In genomic region chr10:3780766-3781457, GRCh38 we compare ENCODE assay signal across 9 cellular contexts. TPM values are rescaled to one million over a fixed set of nuclear protein-coding genes. Genes with fewer than 3 reads are reported as not detected.
DNase-seq lines count a peak whose midpoint lies in the region; ATAC-seq, FAIRE-seq and TF ChIP-seq lines count a peak whose summit lies in the region.
"Had no signal": no experiment of that assay in that cellular context is flagged by ENCODE, and none has a peak within 500 bp of the region (broad histone marks: within the 10 kb centered on the region; RNA-seq: fewer than 3 reads in every experiment).

No MANE protein-coding gene starts in this region.

- intact Hi-C loops in naive thymus-derived CD4-positive, alpha-beta T cell (cut with micrococcal nuclease): loop anchor here in 1 of 2 donors (5.0 to 10.0 kb wide), 2 partner anchors 554 to 874 kb away; no protein-coding TSS in a partner anchor

- H3K9ac ChIP-seq in OCI-LY1 (ENCODE audit: low read length): no peak overlapping the region

- H3F3A ChIP-seq in OCI-LY1 (ENCODE audit: insufficient read depth, low read length): no peaks in the 10 kb centered on the region

- peak overlapping the region; percentile 90 for H3K4me3 ChIP-seq in AG09309 (ENCODE audit: control insufficient read depth, low read depth, low read length)
- no peak overlapping the region for H3K4me3 ChIP-seq in OCI-LY1 (ENCODE audit: low read depth, low read length, poor library complexity, severe bottlenecking)
- peak overlapping the region; percentile 92 for H3K4me3 ChIP-seq in naive thymus-derived CD4-positive, alpha-beta T cell (ENCODE audit: low read length)

- POLR2A ChIA-PET in naive thymus-derived CD4-positive, alpha-beta T cell (lab: Charles Lee): interaction anchor here (0.9 to 6.6 kb wide), 5 partner anchors 11 to 191 kb away, joined by 3 to 401 read pairs (median 16); no protein-coding TSS in a partner anchor

- H3K36me3 Mint-ChIP-seq in naive thymus-derived CD4-positive, alpha-beta T cell: peaks cover 24 to 70% (median 32%) of the 10 kb centered on the region in 5 donors

- no peaks in the 10 kb centered on the region for H3K9me2 ChIP-seq in OCI-LY1 (ENCODE audit: low read depth, low read length)

- peaks cover 0 to 12% (median 0%) of the 10 kb centered on the region in 5 donors for H3K27me3 Mint-ChIP-seq in naive thymus-derived CD4-positive, alpha-beta T cell

- peak overlapping the region; percentile 95; the same call in 1 of the 2 replicates for H3K4me2 ChIP-seq in OCI-LY1 (ENCODE audit: low read length)

- H3K27ac Mint-ChIP-seq in naive thymus-derived CD4-positive, alpha-beta T cell: peak overlapping the region; percentile 23 to 99 (median 99)

- no peak for DNase-seq in AG09309 (ENCODE audit: low read depth)
- DNase-seq in dermis microvascular lymphatic vessel endothelial cell (ENCODE audit: low read depth in 2 of 2): peak; percentile 21 to 34
- no peak for DNase-seq in naive thymus-derived CD4-positive, alpha-beta T cell
- no peak for DNase-seq in NCI-H82 (lab: John Stamatoyannopoulos, UW)
- DNase-seq in Ammon's horn (ENCODE audit: low spot score): no peak
- no peak for DNase-seq in GM12891 (ENCODE audit: insufficient read length, low spot score)

- H3K4me1 ChIP-seq in OCI-LY1 (ENCODE audit: insufficient read depth, low read length, severe bottlenecking): peaks cover 25% of the 10 kb centered on the region
- H3K4me1 ChIP-seq in naive thymus-derived CD4-positive, alpha-beta T cell (ENCODE audit: control insufficient read depth in 2 of 2, insufficient read depth in 2 of 2, low read length in 2 of 2): peaks cover 60% of the 10 kb centered on the region in 2 donors

- peaks cover 0 to 10% (median 0%) of the 10 kb centered on the region in 11 donors for H3K9me3 Mint-ChIP-seq in naive thymus-derived CD4-positive, alpha-beta T cell

- no peaks in the 10 kb centered on the region for H4K20me1 ChIP-seq in OCI-LY1 (ENCODE audit: insufficient read depth, low read length)

- TF ChIP-seq CTCF in AG09309 (IDR thresholded peaks at IDR 0.05; ENCODE audit: control insufficient read depth, insufficient read depth, low read depth, low read length, missing control alignments): no peak
- TF ChIP-seq CTCF in OCI-LY1 (IDR thresholded peaks at IDR 0.05; ENCODE audit: low read length): no peak

- no peak overlapping the region for H2AFZ ChIP-seq in OCI-LY1 (ENCODE audit: low read length)

- no peak; the same call in 1 of the 2 replicates for TF ChIP-seq POLR2A in GM12891 (IDR thresholded peaks at IDR 0.05; ENCODE audit: low read depth, low read length)

- H3K27ac ChIP-seq in OCI-LY1 (ENCODE audit: low read depth, low read length, poor library complexity, severe bottlenecking): no peak overlapping the region
- H3K27ac ChIP-seq in naive thymus-derived CD4-positive, alpha-beta T cell (ENCODE audit: low read depth, low read length): peak overlapping the region; percentile 95

- CTCF ChIA-PET in naive thymus-derived CD4-positive, alpha-beta T cell (lab: Charles Lee): interaction anchor here (0.6 to 0.7 kb wide), 2 partner anchors 24 to 45 kb away, joined by 3 read pairs; no protein-coding TSS in a partner anchor

- no peaks in the 10 kb centered on the region for H3K9me3 ChIP-seq in OCI-LY1 (ENCODE audit: low read length)
- no peaks in the 10 kb centered on the region for H3K9me3 ChIP-seq in naive thymus-derived CD4-positive, alpha-beta T cell (ENCODE audit: control insufficient read depth in 2 of 3, low read length in 3 of 3)

- H3K36me3 ChIP-seq in OCI-LY1 (ENCODE audit: insufficient read depth, low read length): peaks cover 59% of the 10 kb centered on the region
- peaks cover 4 to 55% (median 54%) of the 10 kb centered on the region in 3 experiments for H3K36me3 ChIP-seq in naive thymus-derived CD4-positive, alpha-beta T cell (ENCODE audit: control insufficient read depth in 2 of 3, insufficient read depth in 3 of 3, low read length in 3 of 3)

- peak overlapping the region; percentile 33 to 99 (median 94) for H3K4me3 Mint-ChIP-seq in naive thymus-derived CD4-positive, alpha-beta T cell

- no peak for ATAC-seq in naive thymus-derived CD4-positive, alpha-beta T cell
- no peak for ATAC-seq in GM18861 (IDR thresholded peaks at IDR 0.05; ENCODE audit: unreplicated experiment)

- no peaks in the 10 kb centered on the region for H3K27me3 ChIP-seq in OCI-LY1 (ENCODE audit: insufficient read depth, low read length)
- no peaks in the 10 kb centered on the region for H3K27me3 ChIP-seq in naive thymus-derived CD4-positive, alpha-beta T cell (ENCODE audit: control insufficient read depth in 2 of 2, insufficient read depth in 2 of 2, low read length in 2 of 2)

- H3K79me2 ChIP-seq in OCI-LY1 (ENCODE audit: insufficient read depth, low read length): peaks cover 30% of the 10 kb centered on the region

- no peak for FAIRE-seq in GM12891 (lab: Jason Lieb, UNC)
- FAIRE-seq: colon had no signal

- H3K4me1 Mint-ChIP-seq in naive thymus-derived CD4-positive, alpha-beta T cell: peaks cover 57 to 74% (median 66%) of the 10 kb centered on the region in 7 donors

TF ChIP-seq in GM12891, 5 proteins besides CTCF, POLR2A, EP300 and RAD21:
- TF ChIP-seq POLR2AphosphoS5 (IDR thresholded peaks at IDR 0.05; ENCODE audit: low read depth, low read length) (no peak), TAF1 (IDR thresholded peaks at IDR 0.05; ENCODE audit: low read depth, low read length) (no peak), PAX5 (IDR thresholded peaks at IDR 0.05; ENCODE audit: insufficient read depth, low read length, severe bottlenecking) (no peak), SPI1 (IDR thresholded peaks at IDR 0.05; ENCODE audit: low read depth, low read length) (no peak)

RNA-seq across cellular contexts. Expression of gene KLF6, which starts 4.1 kb away (rescaled TPM):
- total RNA-seq in dermis microvascular lymphatic vessel endothelial cell: 86.0 and 123 TPM in 2 replicates
- total RNA-seq in naive thymus-derived CD4-positive, alpha-beta T cell: 1,000 to 10,000 TPM in 1 of 5 experiments, 100 to 1,000 TPM in 4; 142 to 1,870 (median 168) TPM
- polyA plus RNA-seq in naive thymus-derived CD4-positive, alpha-beta T cell: 100 to 1,000 TPM; 153 to 190 TPM
- 67.9 TPM for polyA plus RNA-seq in GM12891 (2012; ENCODE audit: low read depth, missing spikeins)

Comparison
In these comparisons a context has a peak if more than half of its experiments do, and no peak if none do; other contexts are left out.
1. DNase-seq: peak in dermis microvascular lymphatic vessel endothelial cell (2 of 2); none in AG09309 (single experiment), naive thymus-derived CD4-positive, alpha-beta T cell (0 of 9), NCI-H82 (single experiment), Ammon's horn (single experiment) and GM12891 (single experiment).